1 cellular context compared by ENCODE assay signal in genomic region chr5:146474040-146474439, GRCh38.
TF ChIP-seq lines count a peak whose summit lies in the region.

No MANE protein-coding gene starts in this region.

TF ChIP-seq in endothelial cell of umbilical vein, 7 proteins besides CTCF, POLR2A, EP300 and RAD21:
- TF ChIP-seq MAX (IDR thresholded peaks at IDR 0.05; ENCODE audit: insufficient read depth, insufficient read length), result no peak
- TF ChIP-seq JUN (IDR thresholded peaks at IDR 0.05; ENCODE audit: borderline replicate concordance, insufficient read depth, insufficient read length, low read depth), result no peak
- no peak for TF ChIP-seq EZH2 (IDR thresholded peaks at IDR 0.05; ENCODE audit: borderline replicate concordance, low read depth, low read length, severe bottlenecking)
- no peak for TF ChIP-seq FOS (IDR thresholded peaks at IDR 0.05; ENCODE audit: borderline replicate concordance, insufficient read depth, low read length)
- no peak for TF ChIP-seq GATA2 (IDR thresholded peaks at IDR 0.05; ENCODE audit: insufficient read depth, insufficient read length, low read depth, low read length)
- TF ChIP-seq POLR2AphosphoS5 (IDR thresholded peaks at IDR 0.05; ENCODE audit: insufficient read depth, low read depth, low read length), result no peak
- no peak for TF ChIP-seq MYC (IDR thresholded peaks at IDR 0.05; ENCODE audit: low read depth, low read length)
TF ChIP-seq in endothelial cell of umbilical vein: peak in this region for 0.
